Comparison of ENCODE assay signal across 8 cellular contexts in the genomic region with DNA sequence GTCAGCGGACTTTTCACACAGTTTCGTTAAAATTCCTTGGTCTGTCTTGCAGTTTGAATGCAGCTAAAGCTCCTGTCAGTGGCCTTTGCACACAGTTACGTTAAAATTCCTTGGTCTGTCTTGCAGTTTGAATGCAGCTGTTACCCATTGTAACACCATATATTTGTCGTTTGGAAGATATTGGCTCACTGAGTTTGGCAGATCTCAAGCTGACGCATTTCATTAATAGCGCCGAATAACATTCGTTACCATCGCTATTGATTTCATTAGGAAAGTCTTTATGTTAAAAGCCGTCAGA. TPM values are rescaled to one million over a fixed set of nuclear protein-coding genes. Genes with fewer than 3 reads are reported as not detected.
DNase-seq lines count a peak whose midpoint lies in the region; ATAC-seq and TF ChIP-seq lines count a peak whose summit lies in the region.

No MANE protein-coding gene starts in this region.

- peaks cover 34% of the 10 kb centered on the region for H4K20me1 ChIP-seq in PC-3 (ENCODE audit: low read length)
- H4K20me1 ChIP-seq in osteoblast (ENCODE audit: insufficient read depth, low read length), result peaks cover 44% of the 10 kb centered on the region

- H3K4me3 ChIP-seq in PC-3 (ENCODE audit: low read length) (peak overlapping the region; percentile 85), epithelial cell of proximal tubule (ENCODE audit: low read depth, low read length) (peak overlapping the region; percentile 69), osteoblast (ENCODE audit: insufficient read depth, low read length) (peak overlapping the region; percentile 96)

- TSS peak; percentile 38 for BruUV-seq in PC-3 (replicated peaks; lab: Mats Ljungman, UMichigan)

- no peak; the same call in 1 of the 2 replicates for ATAC-seq in PC-3
- ATAC-seq in HG03457 (IDR thresholded peaks at IDR 0.05; ENCODE audit: unreplicated experiment), result no peak
- ATAC-seq in HG02588 (IDR thresholded peaks at IDR 0.05; ENCODE audit: unreplicated experiment), result no peak
- ATAC-seq in GM19035 (IDR thresholded peaks at IDR 0.05; ENCODE audit: unreplicated experiment), result no peak
- ATAC-seq in GM21390 (IDR thresholded peaks at IDR 0.05; ENCODE audit: unreplicated experiment), result no peak

- DNase-seq in Caki2 (ENCODE audit: low read depth) (peak; percentile 24), PC-3 (peak; percentile 47), epithelial cell of proximal tubule (ENCODE audit: low read depth) (no peak), osteoblast (ENCODE audit: insufficient read length, low spot score, missing footprints) (peak; percentile 84)

- no peaks in the 10 kb centered on the region for H3K9me2 ChIP-seq in PC-3 (replicated peaks; ENCODE audit: low read length)

- H3K27ac ChIP-seq in PC-3 (ENCODE audit: low read length) (peak overlapping the region; percentile 16; the same call in 1 of the 2 replicates), osteoblast (ENCODE audit: low read depth, low read length) (peak overlapping the region; percentile 95)

- H3K9ac ChIP-seq in PC-3 (ENCODE audit: low read length), result peak overlapping the region; percentile 69

- H3K4me1 ChIP-seq in PC-3 (ENCODE audit: insufficient read depth, low read length), result peaks cover 31% of the 10 kb centered on the region
- H3K4me1 ChIP-seq in osteoblast (ENCODE audit: insufficient read depth, low read length), result peaks cover 23% of the 10 kb centered on the region

- H3K79me2 ChIP-seq in PC-3 (ENCODE audit: low read length), result peaks cover 56% of the 10 kb centered on the region
- H3K79me2 ChIP-seq in osteoblast (ENCODE audit: insufficient read depth, low read length), result peaks cover 56% of the 10 kb centered on the region

- H2AFZ ChIP-seq in PC-3 (ENCODE audit: low read length) (peak overlapping the region; percentile 52; the same call in 1 of the 2 replicates), osteoblast (ENCODE audit: low read length) (peak overlapping the region; percentile 84)

- H3K9me3 ChIP-seq in PC-3 (ENCODE audit: low read length) (no peaks in the 10 kb centered on the region), osteoblast (ENCODE audit: low read depth, low read length) (no peaks in the 10 kb centered on the region)

- H3K36me3 ChIP-seq in PC-3 (ENCODE audit: low read depth, low read length), result no peaks in the 10 kb centered on the region
- no peaks in the 10 kb centered on the region for H3K36me3 ChIP-seq in osteoblast (ENCODE audit: insufficient read depth, low read length)

- no peak for TF ChIP-seq CTCF in PC-3 (conservative IDR thresholded peaks at IDR 0.05; ENCODE audit: low read depth, low read length)
- no peak for TF ChIP-seq CTCF in epithelial cell of proximal tubule (conservative IDR thresholded peaks at IDR 0.05; ENCODE audit: low read depth, low read length)
- no peak for TF ChIP-seq CTCF in osteoblast (IDR thresholded peaks at IDR 0.05; ENCODE audit: extremely low read depth, low read depth, low read length)

- peak overlapping the region; percentile 85 for H3K4me2 ChIP-seq in PC-3 (ENCODE audit: low read length)
- H3K4me2 ChIP-seq in osteoblast (ENCODE audit: insufficient read depth, low read length), result peak overlapping the region; percentile 81

- intact Hi-C loops in PC-3 (cut with micrococcal nuclease), result loop anchor here (2.0 kb wide), 1 partner anchor 35 kb away; no protein-coding TSS in a partner anchor

- CTCF ChIA-PET in PC-3 (lab: Charles Lee), result interaction anchor here (1.3 kb wide), 1 partner anchor 49 kb away, joined by 6 read pairs; no protein-coding TSS in a partner anchor

- POLR2A ChIA-PET in PC-3 (lab: Charles Lee; ENCODE audit: unreplicated experiment), result no interaction called here

- H3F3A ChIP-seq in PC-3 (ENCODE audit: low read length, unreplicated experiment), result no peaks in the 10 kb centered on the region

- in situ Hi-C loops in Caki2 (cut with HindIII; ENCODE audit: low pct_unique_long_range_greater_than_20kb, low sequenced_read_pairs), result no loop called here

- H3K27me3 ChIP-seq in PC-3 (ENCODE audit: low read length) (no peaks in the 10 kb centered on the region), osteoblast (ENCODE audit: insufficient read depth, low read length) (no peaks in the 10 kb centered on the region)

RNA-seq across cellular contexts. Expression of gene LIMS1, which starts 1.1 kb away (rescaled TPM):
- 156 and 173 TPM in 2 replicates for total RNA-seq in Caki2 (2014; rRNA removed; shearing (Covaris generic); ENCODE audit: low replicate concordance)
- total RNA-seq in PC-3 (2014; rRNA removed), result 58.9 and 62.7 TPM in 2 replicates
- 58.3 and 95.4 TPM in 2 replicates for total RNA-seq in epithelial cell of proximal tubule
- 129 and 142 TPM in 2 replicates for total RNA-seq in osteoblast
